23 cellular contexts compared by ENCODE assay signal in the genomic region with DNA sequence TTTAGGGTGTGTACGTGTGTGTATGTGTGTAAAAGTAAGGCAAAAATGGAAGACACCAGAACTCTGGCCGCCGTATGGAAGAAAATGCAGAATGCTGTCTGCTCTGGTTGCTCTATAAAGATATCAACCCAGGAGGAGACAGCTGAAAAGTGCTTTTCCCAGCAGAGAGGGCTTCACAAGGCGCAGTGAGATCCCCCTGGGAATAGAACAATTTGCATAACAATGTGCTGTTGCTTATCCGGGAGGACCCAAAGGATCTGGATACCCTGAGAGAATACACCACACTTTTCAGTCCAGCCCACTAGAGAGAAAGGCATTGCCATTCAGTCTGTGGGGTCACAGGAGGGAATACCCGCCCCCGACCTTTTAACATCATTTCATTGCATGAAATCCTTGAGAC.
DNase-seq lines count a peak whose midpoint lies in the region; ATAC-seq and TF ChIP-seq lines count a peak whose summit lies in the region.
"Had no signal": no experiment of that assay in that cellular context is flagged by ENCODE, and none has a peak within 500 bp of the region (broad histone marks: within the 10 kb centered on the region; RNA-seq: fewer than 3 reads in every experiment).

No MANE protein-coding gene starts in this region.

- no peaks in the 10 kb centered on the region for H3K36me3 ChIP-seq in neuron (ENCODE audit: insufficient read depth, low read length)
- H3K36me3 ChIP-seq: stomach, vagina had no signal

- H3K4me1 ChIP-seq in neuron (ENCODE audit: insufficient read depth, low read length): peaks cover 19% of the 10 kb centered on the region
- H3K4me1 ChIP-seq: Caco-2, parathyroid adenoma, stomach had no signal

- H3K4me3 ChIP-seq in neuron (ENCODE audit: low read length): peak overlapping the region; percentile 2
- H3K4me3 ChIP-seq: GM12878, stomach, vagina had no signal

- peaks cover 12% of the 10 kb centered on the region for H3K27me3 Mint-ChIP-seq in WTC11 (ENCODE audit: low read depth)

- no peak for TF ChIP-seq CTCF in WTC11 (IDR thresholded peaks at IDR 0.05)

- H3K36me3 Mint-ChIP-seq in WTC11: no peaks in the 10 kb centered on the region

- H3K4me3 Mint-ChIP-seq in WTC11: no peak overlapping the region; the same call in 1 of the 2 replicates
- H3K4me3 Mint-ChIP-seq: activated naive CD8-positive, alpha-beta T cell treated with anti-CD3 and anti-CD28 coated beads, Interleukin-2, amount 50 U/mL, for 24 hours; activated T-helper 17 cell treated with anti-CD3 and anti-CD28 coated beads, Interleukin-2, amount 50 U/mL, for 72 hours had no signal

- H2AFZ ChIP-seq in neuron (ENCODE audit: low read depth, low read length): no peak overlapping the region
- H2AFZ ChIP-seq: parathyroid adenoma had no signal

- POLR2A ChIA-PET in WTC11 (lab: Charles Lee): no interaction called here

- no peaks in the 10 kb centered on the region for H3K9me3 Mint-ChIP-seq in WTC11
- H3K9me3 Mint-ChIP-seq: activated naive CD8-positive, alpha-beta T cell treated with anti-CD3 and anti-CD28 coated beads, Interleukin-2, amount 50 U/mL, for 24 hours; activated T-helper 17 cell treated with anti-CD3 and anti-CD28 coated beads, Interleukin-2, amount 50 U/mL, for 72 hours had no signal

- no peaks in the 10 kb centered on the region for H3K27me3 ChIP-seq in neuron (ENCODE audit: insufficient read depth, low read length)
- H3K27me3 ChIP-seq: stomach, vagina had no signal

- DNase-seq in DMS79 treated with DMSO at 0.1 percent for 48 hours (lab: John Stamatoyannopoulos, UW): peak; percentile 35
- peak; percentile 74 for DNase-seq in NCI-H1436 (lab: John Stamatoyannopoulos, UW)
- DNase-seq in WTC11 (ENCODE audit: low spot score): peak; percentile 26
- no peak for DNase-seq in NCI-H510A treated with DMSO at 0.1 percent for 48 hours (lab: John Stamatoyannopoulos, UW)
- no peak for DNase-seq in activated naive CD4-positive, alpha-beta T cell treated with anti-CD3 and anti-CD28 coated beads, Interleukin-2, amount 50 U/mL, for 16 hours
- DNase-seq in NCI-H1930 (lab: John Stamatoyannopoulos, UW): no peak
- DNase-seq: activated naive CD8-positive, alpha-beta T cell treated with anti-CD3 and anti-CD28 coated beads, Interleukin-2, amount 50 U/mL, for 24 hours; Caco-2; dermis blood vessel endothelial cell; erythroblast; GF-D8; Kasumi-1; NCI-H146; NCI-H748 treated with DMSO at 0.1 percent for 48 hours; stimulated activated CD4-positive, alpha-beta T cell treated with anti-CD3 and anti-CD28 coated beads, Interleukin-2, amount 100 ng/mL, for 48 hours; stomach; T1000 had no signal

- peak; percentile 90 for ATAC-seq in WTC11
- ATAC-seq: activated naive CD8-positive, alpha-beta T cell treated with anti-CD3 and anti-CD28 coated beads, Interleukin-2, amount 50 U/mL, for 24 hours; activated T-helper 17 cell treated with anti-CD3 and anti-CD28 coated beads, Interleukin-2, amount 50 U/mL, for 72 hours; GM12878; SK-N-SH treated with all-trans-retinoic acid at 6 μM for 48 hours had no signal

- CTCF ChIA-PET in WTC11 (lab: Charles Lee): no interaction called here

- H3K9me3 ChIP-seq in neuron (ENCODE audit: low read length): no peaks in the 10 kb centered on the region
- H3K9me3 ChIP-seq: Caco-2, stomach, vagina had no signal

- H3K4me1 Mint-ChIP-seq in WTC11: peaks cover 31% of the 10 kb centered on the region

- H3K27ac Mint-ChIP-seq in WTC11: no peak overlapping the region
- H3K27ac Mint-ChIP-seq: activated naive CD8-positive, alpha-beta T cell treated with anti-CD3 and anti-CD28 coated beads, Interleukin-2, amount 50 U/mL, for 24 hours; activated T-helper 17 cell treated with anti-CD3 and anti-CD28 coated beads, Interleukin-2, amount 50 U/mL, for 72 hours had no signal

TF ChIP-seq in WTC11, 78 proteins besides CTCF, POLR2A, EP300 and RAD21:
- TF ChIP-seq, protein P1, sequence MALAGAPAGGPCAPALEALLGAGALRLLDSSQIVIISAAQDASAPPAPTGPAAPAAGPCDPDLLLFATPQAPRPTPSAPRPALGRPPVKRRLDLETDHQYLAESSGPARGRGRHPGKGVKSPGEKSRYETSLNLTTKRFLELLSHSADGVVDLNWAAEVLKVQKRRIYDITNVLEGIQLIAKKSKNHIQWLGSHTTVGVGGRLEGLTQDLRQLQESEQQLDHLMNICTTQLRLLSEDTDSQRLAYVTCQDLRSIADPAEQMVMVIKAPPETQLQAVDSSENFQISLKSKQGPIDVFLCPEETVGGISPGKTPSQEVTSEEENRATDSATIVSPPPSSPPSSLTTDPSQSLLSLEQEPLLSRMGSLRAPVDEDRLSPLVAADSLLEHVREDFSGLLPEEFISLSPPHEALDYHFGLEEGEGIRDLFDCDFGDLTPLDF (CRISPR knock-in tag; IDR thresholded peaks at IDR 0.05): no peak
- TF ChIP-seq, protein P2, sequence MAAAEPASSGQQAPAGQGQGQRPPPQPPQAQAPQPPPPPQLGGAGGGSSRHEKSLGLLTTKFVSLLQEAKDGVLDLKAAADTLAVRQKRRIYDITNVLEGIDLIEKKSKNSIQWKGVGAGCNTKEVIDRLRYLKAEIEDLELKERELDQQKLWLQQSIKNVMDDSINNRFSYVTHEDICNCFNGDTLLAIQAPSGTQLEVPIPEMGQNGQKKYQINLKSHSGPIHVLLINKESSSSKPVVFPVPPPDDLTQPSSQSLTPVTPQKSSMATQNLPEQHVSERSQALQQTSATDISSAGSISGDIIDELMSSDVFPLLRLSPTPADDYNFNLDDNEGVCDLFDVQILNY (CRISPR knock-in tag; IDR thresholded peaks at IDR 0.05): no peak
- TF ChIP-seq TEAD1 (CRISPR knock-in tag; IDR thresholded peaks at IDR 0.05) (no peak), OVOL2 (CRISPR knock-in tag; IDR thresholded peaks at IDR 0.05; ENCODE audit: borderline replicate concordance) (no peak), PRRX2 (CRISPR knock-in tag; IDR thresholded peaks at IDR 0.05) (no peak), EMX1 (CRISPR knock-in tag; IDR thresholded peaks at IDR 0.05) (no peak), ZNF232 (CRISPR knock-in tag; IDR thresholded peaks at IDR 0.05) (no peak), MXD4 (CRISPR knock-in tag; IDR thresholded peaks at IDR 0.05; ENCODE audit: borderline replicate concordance) (no peak), IRF2 (CRISPR knock-in tag; IDR thresholded peaks at IDR 0.05; ENCODE audit: borderline replicate concordance, low read depth) (no peak)
- TF ChIP-seq, protein P3, sequence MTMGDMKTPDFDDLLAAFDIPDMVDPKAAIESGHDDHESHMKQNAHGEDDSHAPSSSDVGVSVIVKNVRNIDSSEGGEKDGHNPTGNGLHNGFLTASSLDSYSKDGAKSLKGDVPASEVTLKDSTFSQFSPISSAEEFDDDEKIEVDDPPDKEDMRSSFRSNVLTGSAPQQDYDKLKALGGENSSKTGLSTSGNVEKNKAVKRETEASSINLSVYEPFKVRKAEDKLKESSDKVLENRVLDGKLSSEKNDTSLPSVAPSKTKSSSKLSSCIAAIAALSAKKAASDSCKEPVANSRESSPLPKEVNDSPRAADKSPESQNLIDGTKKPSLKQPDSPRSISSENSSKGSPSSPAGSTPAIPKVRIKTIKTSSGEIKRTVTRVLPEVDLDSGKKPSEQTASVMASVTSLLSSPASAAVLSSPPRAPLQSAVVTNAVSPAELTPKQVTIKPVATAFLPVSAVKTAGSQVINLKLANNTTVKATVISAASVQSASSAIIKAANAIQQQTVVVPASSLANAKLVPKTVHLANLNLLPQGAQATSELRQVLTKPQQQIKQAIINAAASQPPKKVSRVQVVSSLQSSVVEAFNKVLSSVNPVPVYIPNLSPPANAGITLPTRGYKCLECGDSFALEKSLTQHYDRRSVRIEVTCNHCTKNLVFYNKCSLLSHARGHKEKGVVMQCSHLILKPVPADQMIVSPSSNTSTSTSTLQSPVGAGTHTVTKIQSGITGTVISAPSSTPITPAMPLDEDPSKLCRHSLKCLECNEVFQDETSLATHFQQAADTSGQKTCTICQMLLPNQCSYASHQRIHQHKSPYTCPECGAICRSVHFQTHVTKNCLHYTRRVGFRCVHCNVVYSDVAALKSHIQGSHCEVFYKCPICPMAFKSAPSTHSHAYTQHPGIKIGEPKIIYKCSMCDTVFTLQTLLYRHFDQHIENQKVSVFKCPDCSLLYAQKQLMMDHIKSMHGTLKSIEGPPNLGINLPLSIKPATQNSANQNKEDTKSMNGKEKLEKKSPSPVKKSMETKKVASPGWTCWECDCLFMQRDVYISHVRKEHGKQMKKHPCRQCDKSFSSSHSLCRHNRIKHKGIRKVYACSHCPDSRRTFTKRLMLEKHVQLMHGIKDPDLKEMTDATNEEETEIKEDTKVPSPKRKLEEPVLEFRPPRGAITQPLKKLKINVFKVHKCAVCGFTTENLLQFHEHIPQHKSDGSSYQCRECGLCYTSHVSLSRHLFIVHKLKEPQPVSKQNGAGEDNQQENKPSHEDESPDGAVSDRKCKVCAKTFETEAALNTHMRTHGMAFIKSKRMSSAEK (CRISPR knock-in tag; IDR thresholded peaks at IDR 0.05; ENCODE audit: borderline replicate concordance): no peak
- TF ChIP-seq, protein P4, sequence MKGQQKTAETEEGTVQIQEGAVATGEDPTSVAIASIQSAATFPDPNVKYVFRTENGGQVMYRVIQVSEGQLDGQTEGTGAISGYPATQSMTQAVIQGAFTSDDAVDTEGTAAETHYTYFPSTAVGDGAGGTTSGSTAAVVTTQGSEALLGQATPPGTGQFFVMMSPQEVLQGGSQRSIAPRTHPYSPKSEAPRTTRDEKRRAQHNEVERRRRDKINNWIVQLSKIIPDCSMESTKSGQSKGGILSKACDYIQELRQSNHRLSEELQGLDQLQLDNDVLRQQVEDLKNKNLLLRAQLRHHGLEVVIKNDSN (CRISPR knock-in tag; IDR thresholded peaks at IDR 0.05): no peak
- TF ChIP-seq, protein P5, sequence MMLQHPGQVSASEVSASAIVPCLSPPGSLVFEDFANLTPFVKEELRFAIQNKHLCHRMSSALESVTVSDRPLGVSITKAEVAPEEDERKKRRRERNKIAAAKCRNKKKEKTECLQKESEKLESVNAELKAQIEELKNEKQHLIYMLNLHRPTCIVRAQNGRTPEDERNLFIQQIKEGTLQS (CRISPR knock-in tag; conservative IDR thresholded peaks at IDR 0.05): no peak
- TF ChIP-seq, protein P6, sequence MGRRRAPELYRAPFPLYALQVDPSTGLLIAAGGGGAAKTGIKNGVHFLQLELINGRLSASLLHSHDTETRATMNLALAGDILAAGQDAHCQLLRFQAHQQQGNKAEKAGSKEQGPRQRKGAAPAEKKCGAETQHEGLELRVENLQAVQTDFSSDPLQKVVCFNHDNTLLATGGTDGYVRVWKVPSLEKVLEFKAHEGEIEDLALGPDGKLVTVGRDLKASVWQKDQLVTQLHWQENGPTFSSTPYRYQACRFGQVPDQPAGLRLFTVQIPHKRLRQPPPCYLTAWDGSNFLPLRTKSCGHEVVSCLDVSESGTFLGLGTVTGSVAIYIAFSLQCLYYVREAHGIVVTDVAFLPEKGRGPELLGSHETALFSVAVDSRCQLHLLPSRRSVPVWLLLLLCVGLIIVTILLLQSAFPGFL (CRISPR knock-in tag; IDR thresholded peaks at IDR 0.05; ENCODE audit: borderline replicate concordance): no peak

Comparison
In these comparisons a context has a peak if more than half of its experiments do, and no peak if none do; other contexts are left out.
1. DNase-seq: peak in DMS79 treated with DMSO at 0.1 percent for 48 hours (single experiment), NCI-H1436 (single experiment) and WTC11 (single experiment); none in NCI-H510A treated with DMSO at 0.1 percent for 48 hours (single experiment), activated naive CD4-positive, alpha-beta T cell treated with anti-CD3 and anti-CD28 coated beads, Interleukin-2, amount 50 U/mL, for 16 hours (single experiment) and NCI-H1930 (0 of 2).